Comparison of ENCODE assay signal across 17 cellular contexts in genomic region chr3:89172150-89172549, GRCh38.
A peak's percentile ranks its signal among the peaks of the same experiment; 100 is the strongest.
DNase-seq lines count a peak whose midpoint lies in the region; TF ChIP-seq lines count a peak whose summit lies in the region.
"Had no signal": no experiment of that assay in that cellular context is flagged by ENCODE, and none has a peak within 500 bp of the region (broad histone marks: within the 10 kb centered on the region; RNA-seq: fewer than 3 reads in every experiment).

No MANE protein-coding gene starts in this region.

- no peak for TF ChIP-seq EP300 in tibial nerve (IDR thresholded peaks at IDR 0.05)

- H3K4me1 Mint-ChIP-seq in endodermal cell (peaks cover 6% of the 10 kb centered on the region), neural progenitor cell (peaks cover 28% of the 10 kb centered on the region)
- H3K4me1 Mint-ChIP-seq in activated CD4-positive, alpha-beta T cell treated with anti-CD3 and anti-CD28 coated beads, Interleukin-2, amount 10 ng/mL, durations not matched to agents 24 days and 14 days, result no peaks in the 10 kb centered on the region

- H3K4me2 ChIP-seq in neural progenitor cell, result peak overlapping the region; percentile 46
- H3K4me2 ChIP-seq: PC-9 had no signal

- H3F3A ChIP-seq in neural progenitor cell (ENCODE audit: low read depth), result peaks cover 16% of the 10 kb centered on the region

- H3K27me3 Mint-ChIP-seq in endodermal cell (ENCODE audit: insufficient read depth) (no peaks in the 10 kb centered on the region), neural progenitor cell (ENCODE audit: insufficient read depth, low read depth) (no peaks in the 10 kb centered on the region)
- no peaks in the 10 kb centered on the region for H3K27me3 Mint-ChIP-seq in activated CD4-positive, alpha-beta T cell treated with anti-CD3 and anti-CD28 coated beads, Interleukin-2, amount 10 ng/mL, durations not matched to agents 24 days and 14 days

- H3K27ac ChIP-seq in endodermal cell (ENCODE audit: low read depth, low read length) (peak overlapping the region; percentile 90), neural progenitor cell (peak overlapping the region; percentile 42), tibial nerve (no peak overlapping the region)
- H3K27ac ChIP-seq: PC-9, SJSA1 had no signal

- peaks cover 4% of the 10 kb centered on the region for H3K4me1 ChIP-seq in endodermal cell (ENCODE audit: control insufficient read depth, insufficient read depth, low read length)
- H3K4me1 ChIP-seq in neural progenitor cell, result peaks cover 29% of the 10 kb centered on the region
- H3K4me1 ChIP-seq in tibial nerve, result no peaks in the 10 kb centered on the region
- H3K4me1 ChIP-seq: SJSA1 had no signal

- no peaks in the 10 kb centered on the region for H3K79me2 ChIP-seq in neural progenitor cell (ENCODE audit: low read depth)

- no peak for TF ChIP-seq CTCF in endodermal cell (conservative IDR thresholded peaks at IDR 0.05)
- no peak for TF ChIP-seq CTCF in neural progenitor cell (IDR thresholded peaks at IDR 0.05)
- no peak for TF ChIP-seq CTCF in tibial nerve (IDR thresholded peaks at IDR 0.05)

- no peak overlapping the region for H3K4me3 Mint-ChIP-seq in endodermal cell
- H3K4me3 Mint-ChIP-seq in neural progenitor cell, result no peak overlapping the region
- no peak overlapping the region for H3K4me3 Mint-ChIP-seq in activated CD4-positive, alpha-beta T cell treated with anti-CD3 and anti-CD28 coated beads, Interleukin-2, amount 10 ng/mL, durations not matched to agents 24 days and 14 days

- H3K9me3 ChIP-seq in endodermal cell (ENCODE audit: control insufficient read depth, low read length) (no peaks in the 10 kb centered on the region), neural progenitor cell (ENCODE audit: low read depth) (no peaks in the 10 kb centered on the region), tibial nerve (no peaks in the 10 kb centered on the region)
- H3K9me3 ChIP-seq: SJSA1 had no signal

- H3K36me3 Mint-ChIP-seq in endodermal cell (ENCODE audit: low read depth) (no peaks in the 10 kb centered on the region), neural progenitor cell (no peaks in the 10 kb centered on the region)
- H3K36me3 Mint-ChIP-seq in activated CD4-positive, alpha-beta T cell treated with anti-CD3 and anti-CD28 coated beads, Interleukin-2, amount 10 ng/mL, durations not matched to agents 24 days and 14 days (ENCODE audit: low read depth), result no peaks in the 10 kb centered on the region

- intact Hi-C loops in activated CD4-positive, alpha-beta T cell treated with anti-CD3 and anti-CD28 coated beads, Interleukin-2, amount 10 ng/mL, durations not matched to agents 24 days and 14 days (cut with micrococcal nuclease), result no loop called here

- peak overlapping the region; percentile 40 for H2AFZ ChIP-seq in neural progenitor cell (replicated peaks)
- H2AFZ ChIP-seq: PC-9 had no signal

- WGBS in endodermal cell (ENCODE audit: insufficient coverage in 1 of 2, insufficient read length in 1 of 2), 2 experiments, result 63 to 72% methylated on average over 1 to 2 of the region's 2 CpGs
- 67 to 80% methylated on average over 2 of the region's 2 CpGs for WGBS in tibial nerve, 2 donors

- no peaks in the 10 kb centered on the region for H4K20me1 ChIP-seq in neural progenitor cell (ENCODE audit: low read depth)

- H3K36me3 ChIP-seq in endodermal cell (ENCODE audit: control insufficient read depth, insufficient read depth, low read length) (no peaks in the 10 kb centered on the region), neural progenitor cell (no peaks in the 10 kb centered on the region), tibial nerve (no peaks in the 10 kb centered on the region)
- H3K36me3 ChIP-seq: SJSA1 had no signal

- DNase-seq in DMS 273 treated with DMSO at 0.1 percent for 48 hours (lab: John Stamatoyannopoulos, UW) (peak; percentile 36), SK-MEL-5 (ENCODE audit: low read depth, low spot score) (peak; percentile 83), endodermal cell (no peak), neural progenitor cell (ENCODE audit: low spot score) (peak; percentile 61), tibial nerve (ENCODE audit: low spot score in 2 of 2) (no peak), occipital lobe (lab: John Stamatoyannopoulos, UW) (no peak), NOMO-1 treated with dmso at 0.1 percent for 144 hours (lab: John Stamatoyannopoulos, UW; ENCODE audit: unreplicated experiment) (no peak)
- DNase-seq in activated CD4-positive, alpha-beta T cell treated with anti-CD3 and anti-CD28 coated beads, Interleukin-2, amount 10 ng/mL, durations not matched to agents 24 days and 14 days, result no peak
- DNase-seq: C1 segment of cervical spinal cord, DMS153, KBM-7, NCI-H1417 treated with DMSO at 0.1 percent for 48 hours, NCI-H2029, NCI-H2171 treated with DMSO at 0.1 percent for 48 hours, NCI-H748 treated with DMSO at 0.1 percent for 48 hours, PC-9 had no signal

- no peak overlapping the region for H3K9ac ChIP-seq in endodermal cell (ENCODE audit: extremely low read depth, low read length, poor library complexity, severe bottlenecking)
- H3K9ac ChIP-seq in neural progenitor cell, result no peak overlapping the region

- H3K27me3 ChIP-seq in endodermal cell (ENCODE audit: control insufficient read depth, insufficient read depth, low read length, poor library complexity, severe bottlenecking) (no peaks in the 10 kb centered on the region), neural progenitor cell (no peaks in the 10 kb centered on the region), tibial nerve (no peaks in the 10 kb centered on the region)
- H3K27me3 ChIP-seq: SJSA1 had no signal

- H3K9me3 Mint-ChIP-seq in endodermal cell, result no peaks in the 10 kb centered on the region
- peaks cover 4% of the 10 kb centered on the region for H3K9me3 Mint-ChIP-seq in neural progenitor cell
- H3K9me3 Mint-ChIP-seq in activated CD4-positive, alpha-beta T cell treated with anti-CD3 and anti-CD28 coated beads, Interleukin-2, amount 10 ng/mL, durations not matched to agents 24 days and 14 days, result no peaks in the 10 kb centered on the region

- TF ChIP-seq POLR2A in tibial nerve (IDR thresholded peaks at IDR 0.05), result no peak

- in situ Hi-C loops in SK-MEL-5 (cut with HindIII; ENCODE audit: low pct_unique_long_range_greater_than_20kb, low sequenced_read_pairs), result no loop called here

- H3K4me3 ChIP-seq in endodermal cell (ENCODE audit: low read length) (no peak overlapping the region), neural progenitor cell (no peak overlapping the region), tibial nerve (peak overlapping the region in 2 of 4 donors; percentile 5 to 11)
- H3K4me3 ChIP-seq: PC-9, SJSA1 had no signal

- H3K27ac Mint-ChIP-seq in endodermal cell, result no peak overlapping the region
- H3K27ac Mint-ChIP-seq in neural progenitor cell, result peak overlapping the region; percentile 23
- H3K27ac Mint-ChIP-seq in activated CD4-positive, alpha-beta T cell treated with anti-CD3 and anti-CD28 coated beads, Interleukin-2, amount 10 ng/mL, durations not matched to agents 24 days and 14 days, result no peak overlapping the region

Comparison
In these comparisons a context has a peak if more than half of its experiments do, and no peak if none do; other contexts are left out.
1. DNase-seq: peak in DMS 273 treated with DMSO at 0.1 percent for 48 hours (single experiment), SK-MEL-5 (single experiment) and neural progenitor cell (single experiment); none in endodermal cell (single experiment), activated CD4-positive, alpha-beta T cell treated with anti-CD3 and anti-CD28 coated beads, Interleukin-2, amount 10 ng/mL, durations not matched to agents 24 days and 14 days (single experiment), tibial nerve (0 of 2), occipital lobe (single experiment) and NOMO-1 treated with dmso at 0.1 percent for 144 hours (single experiment).
2. H3K27ac ChIP-seq: peak in endodermal cell (single experiment) and neural progenitor cell (single experiment); none in tibial nerve (0 of 4).